ENCODE assay signal across 13 cellular contexts in the genomic region with DNA sequence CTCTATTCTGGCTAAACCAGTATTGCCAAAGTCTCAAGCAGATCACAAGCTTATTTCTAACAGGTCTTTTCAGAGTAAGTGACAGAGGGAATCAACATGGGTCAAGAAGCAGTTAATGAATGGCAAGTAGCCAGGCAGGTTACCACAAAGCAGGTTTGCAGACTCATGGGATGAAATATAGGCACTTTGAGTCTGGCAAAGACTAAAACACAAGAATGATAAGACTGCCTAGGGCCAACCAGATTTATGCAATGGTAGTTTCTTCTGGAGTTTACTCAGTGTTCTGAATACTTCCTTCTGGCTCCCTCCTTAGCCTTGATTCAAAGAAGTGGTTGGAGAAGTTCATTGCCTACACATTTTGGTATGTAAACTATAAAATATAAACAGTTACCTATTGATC. TPM values are rescaled to one million over a fixed set of nuclear protein-coding genes. Genes with fewer than 3 reads are reported as not detected.
DNase-seq lines count a peak whose midpoint lies in the region; ATAC-seq and TF ChIP-seq lines count a peak whose summit lies in the region.
"Had no signal": no experiment of that assay in that cellular context is flagged by ENCODE, and none has a peak within 500 bp of the region (broad histone marks: within the 10 kb centered on the region; RNA-seq: fewer than 3 reads in every experiment).

No MANE protein-coding gene starts in this region.

- POLR2A ChIA-PET in activated CD4-positive, alpha-beta T cell treated with anti-CD3 and anti-CD28 coated beads, Interleukin-2, amount 10 ng/mL, durations not matched to agents 7 days and 5 days (lab: Charles Lee), result no interaction called here

- no peaks in the 10 kb centered on the region for H3K27me3 Mint-ChIP-seq in activated naive CD4-positive, alpha-beta T cell treated with anti-CD3 and anti-CD28 coated beads for 36 hours (ENCODE audit: low read depth)
- H3K27me3 Mint-ChIP-seq in activated naive CD4-positive, alpha-beta T cell treated with anti-CD3 and anti-CD28 coated beads, Interleukin-2, amount 10 ng/mL, durations not matched to agents 7 days and 5 days, result no peaks in the 10 kb centered on the region
- no peaks in the 10 kb centered on the region for H3K27me3 Mint-ChIP-seq in activated CD4-positive, alpha-beta T cell treated with anti-CD3 and anti-CD28 coated beads, Interleukin-2, amount 10 ng/mL, durations not matched to agents 7 days and 5 days

- no peak overlapping the region for H3K27ac Mint-ChIP-seq in activated naive CD4-positive, alpha-beta T cell treated with anti-CD3 and anti-CD28 coated beads for 36 hours
- H3K27ac Mint-ChIP-seq in activated naive CD4-positive, alpha-beta T cell treated with anti-CD3 and anti-CD28 coated beads, Interleukin-2, amount 10 ng/mL, durations not matched to agents 7 days and 5 days, result no peak overlapping the region
- H3K27ac Mint-ChIP-seq in stimulated activated effector memory CD8-positive, alpha-beta T cell treated with anti-CD3 and anti-CD28 coated beads, Interleukin-12 subunit alpha, Interleukin-12 subunit beta, amount 100 ng/mL, for 72 hours, result peak overlapping the region; percentile 82
- H3K27ac Mint-ChIP-seq in activated CD4-positive, alpha-beta T cell treated with anti-CD3 and anti-CD28 coated beads, Interleukin-2, amount 10 ng/mL, durations not matched to agents 7 days and 5 days, result no peak overlapping the region

- intact Hi-C loops in activated naive CD4-positive, alpha-beta T cell treated with anti-CD3 and anti-CD28 coated beads for 36 hours (cut with micrococcal nuclease), result loop anchor here (5.0 to 10.0 kb wide), 2 partner anchors 1405 to 1498 kb away; a partner anchor contains a TSS
- intact Hi-C loops in heart right ventricle (cut with DNase I), result loop anchor here (5.0 to 10.0 kb wide), 8 partner anchors 75 to 205 kb away; a partner anchor contains a TSS

- H3K27me3 ChIP-seq in heart right ventricle, result no peaks in the 10 kb centered on the region

- peak overlapping the region; percentile 3 for H3K4me3 Mint-ChIP-seq in activated naive CD4-positive, alpha-beta T cell treated with anti-CD3 and anti-CD28 coated beads for 36 hours
- no peak overlapping the region for H3K4me3 Mint-ChIP-seq in activated naive CD4-positive, alpha-beta T cell treated with anti-CD3 and anti-CD28 coated beads, Interleukin-2, amount 10 ng/mL, durations not matched to agents 7 days and 5 days
- H3K4me3 Mint-ChIP-seq in stimulated activated effector memory CD8-positive, alpha-beta T cell treated with anti-CD3 and anti-CD28 coated beads, Interleukin-12 subunit alpha, Interleukin-12 subunit beta, amount 100 ng/mL, for 72 hours, result peak overlapping the region; percentile 98
- H3K4me3 Mint-ChIP-seq in activated CD4-positive, alpha-beta T cell treated with anti-CD3 and anti-CD28 coated beads, Interleukin-2, amount 10 ng/mL, durations not matched to agents 7 days and 5 days, result no peak overlapping the region
- H3K4me3 Mint-ChIP-seq: CD14-positive monocyte had no signal

- H3K36me3 ChIP-seq in SK-N-MC (ENCODE audit: insufficient read depth, low read length) (peaks cover 62% of the 10 kb centered on the region), heart right ventricle (peaks cover 0 to 8% (median 0%) of the 10 kb centered on the region in 9 donors)
- H3K36me3 ChIP-seq: thoracic aorta had no signal

- CTCF ChIA-PET in activated naive CD4-positive, alpha-beta T cell treated with anti-CD3 and anti-CD28 coated beads for 36 hours (lab: Charles Lee), result interaction anchor here (1.8 kb wide), 1 partner anchor 78 kb away, joined by 4 read pairs; no protein-coding TSS in a partner anchor
- CTCF ChIA-PET in activated naive CD4-positive, alpha-beta T cell treated with anti-CD3 and anti-CD28 coated beads, Interleukin-2, amount 10 ng/mL, durations not matched to agents 7 days and 5 days (lab: Charles Lee), result interaction anchor here (1.5 to 1.9 kb wide), 2 partner anchors 80 to 203 kb away, joined by 4 to 8 read pairs; no protein-coding TSS in a partner anchor
- CTCF ChIA-PET in activated CD4-positive, alpha-beta T cell treated with anti-CD3 and anti-CD28 coated beads, Interleukin-2, amount 10 ng/mL, durations not matched to agents 7 days and 5 days (lab: Charles Lee), result no interaction called here

- ATAC-seq in stimulated activated effector memory CD8-positive, alpha-beta T cell treated with anti-CD3 and anti-CD28 coated beads, Interleukin-12 subunit alpha, Interleukin-12 subunit beta, amount 100 ng/mL, for 72 hours, result no peak
- no peak for ATAC-seq in heart right ventricle

- H3K4me1 Mint-ChIP-seq in activated naive CD4-positive, alpha-beta T cell treated with anti-CD3 and anti-CD28 coated beads for 36 hours (ENCODE audit: low read depth), result peaks cover 78% of the 10 kb centered on the region
- peaks cover 77% of the 10 kb centered on the region for H3K4me1 Mint-ChIP-seq in activated naive CD4-positive, alpha-beta T cell treated with anti-CD3 and anti-CD28 coated beads, Interleukin-2, amount 10 ng/mL, durations not matched to agents 7 days and 5 days
- peaks cover 61% of the 10 kb centered on the region for H3K4me1 Mint-ChIP-seq in stimulated activated effector memory CD8-positive, alpha-beta T cell treated with anti-CD3 and anti-CD28 coated beads, Interleukin-12 subunit alpha, Interleukin-12 subunit beta, amount 100 ng/mL, for 72 hours
- peaks cover 76% of the 10 kb centered on the region for H3K4me1 Mint-ChIP-seq in activated CD4-positive, alpha-beta T cell treated with anti-CD3 and anti-CD28 coated beads, Interleukin-2, amount 10 ng/mL, durations not matched to agents 7 days and 5 days

- H3K9ac ChIP-seq in SK-N-MC (ENCODE audit: insufficient read length), result peak overlapping the region; percentile 55
- H3K9ac ChIP-seq: SK-N-SH had no signal

- TF ChIP-seq CTCF in fibroblast of pulmonary artery (IDR thresholded peaks at IDR 0.05; ENCODE audit: low read length, missing control alignments), result no peak
- no peak for TF ChIP-seq CTCF in heart right ventricle (IDR thresholded peaks at IDR 0.05)

- H3K9me3 ChIP-seq in SK-N-MC (ENCODE audit: low read depth, low read length) (no peaks in the 10 kb centered on the region), heart right ventricle (no peaks in the 10 kb centered on the region)
- H3K9me3 ChIP-seq: SK-N-SH, thoracic aorta had no signal

- DNase-seq in activated naive CD4-positive, alpha-beta T cell treated with anti-CD3 and anti-CD28 coated beads for 36 hours, result no peak
- DNase-seq in activated naive CD4-positive, alpha-beta T cell treated with anti-CD3 and anti-CD28 coated beads, Interleukin-2, amount 10 ng/mL, durations not matched to agents 7 days and 5 days, result no peak
- DNase-seq in SK-N-MC (ENCODE audit: low read depth, low spot score) (no peak), fibroblast of pulmonary artery (ENCODE audit: low read depth) (no peak), heart right ventricle (no peak), NCI-H128 (lab: John Stamatoyannopoulos, UW; ENCODE audit: unreplicated experiment) (no peak)
- no peak for DNase-seq in stimulated activated effector memory CD8-positive, alpha-beta T cell treated with anti-CD3 and anti-CD28 coated beads, Interleukin-12 subunit alpha, Interleukin-12 subunit beta, amount 100 ng/mL, for 72 hours (ENCODE audit: low spot score in 2 of 2)
- DNase-seq in activated CD4-positive, alpha-beta T cell treated with anti-CD3 and anti-CD28 coated beads, Interleukin-2, amount 10 ng/mL, durations not matched to agents 7 days and 5 days, result no peak
- DNase-seq: H7, NCI-H2029, SK-N-SH had no signal

- peaks cover 40% of the 10 kb centered on the region for H3K36me3 Mint-ChIP-seq in activated naive CD4-positive, alpha-beta T cell treated with anti-CD3 and anti-CD28 coated beads for 36 hours (ENCODE audit: low read depth)
- peaks cover 44% of the 10 kb centered on the region for H3K36me3 Mint-ChIP-seq in activated naive CD4-positive, alpha-beta T cell treated with anti-CD3 and anti-CD28 coated beads, Interleukin-2, amount 10 ng/mL, durations not matched to agents 7 days and 5 days
- peaks cover 94% of the 10 kb centered on the region for H3K36me3 Mint-ChIP-seq in stimulated activated effector memory CD8-positive, alpha-beta T cell treated with anti-CD3 and anti-CD28 coated beads, Interleukin-12 subunit alpha, Interleukin-12 subunit beta, amount 100 ng/mL, for 72 hours
- H3K36me3 Mint-ChIP-seq in activated CD4-positive, alpha-beta T cell treated with anti-CD3 and anti-CD28 coated beads, Interleukin-2, amount 10 ng/mL, durations not matched to agents 7 days and 5 days (ENCODE audit: low read depth), result peaks cover 19% of the 10 kb centered on the region

- H3K4me3 ChIP-seq in SK-N-MC (peak overlapping the region; percentile 99), fibroblast of pulmonary artery (replicated peaks; ENCODE audit: low read depth, low read length) (peak overlapping the region; percentile 92), heart right ventricle (no peak overlapping the region)
- H3K4me3 ChIP-seq: thoracic aorta had no signal

- H3K27ac ChIP-seq in SK-N-MC, result peak overlapping the region; percentile 76
- no peak overlapping the region for H3K27ac ChIP-seq in heart right ventricle
- H3K27ac ChIP-seq: thoracic aorta had no signal

- H3K9me3 Mint-ChIP-seq in activated naive CD4-positive, alpha-beta T cell treated with anti-CD3 and anti-CD28 coated beads for 36 hours, result peaks cover 3% of the 10 kb centered on the region
- peaks cover 4% of the 10 kb centered on the region for H3K9me3 Mint-ChIP-seq in activated naive CD4-positive, alpha-beta T cell treated with anti-CD3 and anti-CD28 coated beads, Interleukin-2, amount 10 ng/mL, durations not matched to agents 7 days and 5 days
- peaks cover 3% of the 10 kb centered on the region for H3K9me3 Mint-ChIP-seq in stimulated activated effector memory CD8-positive, alpha-beta T cell treated with anti-CD3 and anti-CD28 coated beads, Interleukin-12 subunit alpha, Interleukin-12 subunit beta, amount 100 ng/mL, for 72 hours
- peaks cover 5% of the 10 kb centered on the region for H3K9me3 Mint-ChIP-seq in activated CD4-positive, alpha-beta T cell treated with anti-CD3 and anti-CD28 coated beads, Interleukin-2, amount 10 ng/mL, durations not matched to agents 7 days and 5 days

- H3K4me1 ChIP-seq in heart right ventricle, result peaks cover 0 to 63% (median 32%) of the 10 kb centered on the region in 9 donors

RNA-seq across cellular contexts. Expression of a gene that starts 3.6 kb away (rescaled TPM):
- 100 to 1,000 TPM; 105 TPM for total RNA-seq in activated naive CD4-positive, alpha-beta T cell treated with anti-CD3 and anti-CD28 coated beads for 36 hours
- total RNA-seq in heart right ventricle, result 10 to 100 TPM; 24.8 to 33.0 (median 27.1) TPM
- polyA plus RNA-seq in heart right ventricle, result 10 to 100 TPM in 1 of 2 donors, 1 to 10 TPM in 1; 8.3 to 15.8 TPM
- 10 to 100 TPM; 54.3 to 57.5 TPM for total RNA-seq in activated CD4-positive, alpha-beta T cell treated with anti-CD3 and anti-CD28 coated beads, Interleukin-2, amount 10 ng/mL, durations not matched to agents 7 days and 5 days

Comparison
In these comparisons a context has a peak if more than half of its experiments do, and no peak if none do; other contexts are left out.
1. H3K4me3 Mint-ChIP-seq: peak in activated naive CD4-positive, alpha-beta T cell treated with anti-CD3 and anti-CD28 coated beads for 36 hours (single experiment) and stimulated activated effector memory CD8-positive, alpha-beta T cell treated with anti-CD3 and anti-CD28 coated beads, Interleukin-12 subunit alpha, Interleukin-12 subunit beta, amount 100 ng/mL, for 72 hours (single experiment); none in activated naive CD4-positive, alpha-beta T cell treated with anti-CD3 and anti-CD28 coated beads, Interleukin-2, amount 10 ng/mL, durations not matched to agents 7 days and 5 days (single experiment) and activated CD4-positive, alpha-beta T cell treated with anti-CD3 and anti-CD28 coated beads, Interleukin-2, amount 10 ng/mL, durations not matched to agents 7 days and 5 days (single experiment).
2. H3K4me3 ChIP-seq: peak in SK-N-MC (single experiment) and fibroblast of pulmonary artery (single experiment); none in heart right ventricle (0 of 10).